ENCODE assay signal across 18 cellular contexts in the genomic region with DNA sequence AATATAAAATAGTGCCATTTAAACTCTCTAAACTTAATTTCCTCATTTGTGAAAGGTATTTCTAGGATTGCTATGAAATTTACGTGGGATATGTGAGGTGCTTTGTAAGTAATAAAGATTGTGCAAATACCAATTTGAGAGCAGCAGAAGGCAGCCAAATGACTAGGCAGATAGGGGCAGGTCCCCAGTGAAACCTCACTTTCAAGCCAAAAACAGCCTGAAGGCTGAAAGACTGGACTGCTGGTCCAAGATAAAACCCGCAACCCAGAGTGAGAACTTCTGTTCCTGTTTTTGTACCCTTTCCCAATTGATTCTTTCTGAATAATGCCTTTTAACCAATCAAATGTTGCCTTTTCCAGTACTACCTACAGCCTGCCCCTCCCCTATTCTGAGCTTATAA. TPM values are rescaled to one million over a fixed set of nuclear protein-coding genes. Genes with fewer than 3 reads are reported as not detected.
DNase-seq lines count a peak whose midpoint lies in the region; ATAC-seq, FAIRE-seq and TF ChIP-seq lines count a peak whose summit lies in the region.
"Had no signal": no experiment of that assay in that cellular context is flagged by ENCODE, and none has a peak within 500 bp of the region (broad histone marks: within the 10 kb centered on the region; RNA-seq: fewer than 3 reads in every experiment).

No MANE protein-coding gene starts in this region.

- no peak for ATAC-seq in lung (ENCODE audit: insufficient read depth, low FRiP score)
- ATAC-seq: HCT116 had no signal

- H3K9ac ChIP-seq in subcutaneous abdominal adipose tissue (ENCODE audit: low read length in 5 of 5) = no peak overlapping the region

- H3K36me3 ChIP-seq in lung (ENCODE audit: control insufficient read depth in 2 of 2, insufficient read depth in 2 of 2, low read length in 2 of 2) (peaks cover 0 to 13% of the 10 kb centered on the region in 2 donors), subcutaneous abdominal adipose tissue (ENCODE audit: control insufficient read depth in 5 of 5, insufficient read depth in 5 of 5, low read length in 5 of 5) (peaks cover 5 to 32% (median 20%) of the 10 kb centered on the region in 5 donors)
- H3K36me3 ChIP-seq: BE2C had no signal

- no peak for TF ChIP-seq CTCF in lung (IDR thresholded peaks at IDR 0.05; ENCODE audit: control extremely low read depth, extremely low read depth)

- WGBS in lung, 2 donors = 74 to 93% methylated on average over 2 of the region's 2 CpGs

- DNase-seq in GM12892 (ENCODE audit: insufficient read length) = no peak
- peak; percentile 42 for DNase-seq in OCI-M1 (lab: John Stamatoyannopoulos, UW)
- DNase-seq in lung (ENCODE audit: low spot score) = peak; percentile 10
- no peak for DNase-seq in H4 (ENCODE audit: low spot score)
- no peak for DNase-seq in stimulated activated CD4-positive, alpha-beta T cell treated with anti-CD3 and anti-CD28 coated beads, Interleukin-4, amount 100 ng/mL, for 24 hours
- DNase-seq in NCI-H226 = no peak
- DNase-seq: BE2C; CD4-positive, alpha-beta memory T cell; DMS153; DND-41; GDM1 had no signal

- 0 out of 2 replicates have a peak, but pooled peaks have one; percentile 1 for TF ChIP-seq POLR2A in GM12892 (IDR thresholded peaks at IDR 0.05; ENCODE audit: low read depth, low read length)

- FAIRE-seq in GM12892 (lab: Jason Lieb, UNC) = peak; percentile 57
- FAIRE-seq: A204.1, D721Med, H54 had no signal

- H3K9me3 ChIP-seq in lung (ENCODE audit: control insufficient read depth in 2 of 2, insufficient read depth in 1 of 2, low read length in 1 of 2) (no peaks in the 10 kb centered on the region), subcutaneous abdominal adipose tissue (ENCODE audit: control insufficient read depth in 5 of 5, low read length in 5 of 5) (no peaks in the 10 kb centered on the region)
- H3K9me3 ChIP-seq: BE2C had no signal

- H3K4me1 ChIP-seq in lung (ENCODE audit: control insufficient read depth in 2 of 2, insufficient read depth in 2 of 2, low read length in 2 of 2) (peaks cover 0 to 14% of the 10 kb centered on the region in 2 donors), subcutaneous abdominal adipose tissue (ENCODE audit: control insufficient read depth in 5 of 5, insufficient read depth in 5 of 5, low read length in 5 of 5) (peaks cover 5 to 58% (median 39%) of the 10 kb centered on the region in 5 donors)
- H3K4me1 ChIP-seq: BE2C had no signal

- H3K27me3 ChIP-seq in lung (ENCODE audit: control insufficient read depth, insufficient read depth) (no peaks in the 10 kb centered on the region), subcutaneous abdominal adipose tissue (ENCODE audit: control insufficient read depth in 5 of 5, insufficient read depth in 4 of 5, low read length in 5 of 5) (no peaks in the 10 kb centered on the region)
- H3K27me3 ChIP-seq: BE2C had no signal

- H3K4me3 ChIP-seq in lung (no peak overlapping the region), subcutaneous abdominal adipose tissue (ENCODE audit: low read depth in 1 of 5, low read length in 5 of 5) (no peak overlapping the region)

- peak overlapping the region in 1 of 2 donors; percentile 3 for H3K27ac ChIP-seq in lung (ENCODE audit: low read depth in 1 of 2, low read length in 1 of 2)
- peak overlapping the region; percentile 64 for H3K27ac ChIP-seq in subcutaneous abdominal adipose tissue (ENCODE audit: low read depth, low read length)
- H3K27ac ChIP-seq: C4-2B, HL-60 had no signal

RNA-seq across cellular contexts. Expression of gene DTX4, which starts 7.2 kb away (rescaled TPM):
- polyA plus RNA-seq in GM12892 (2012; ENCODE audit: missing spikeins) = 17.2 TPM
- 10 to 100 TPM; 44.6 to 51.6 TPM for total RNA-seq in lung
- polyA plus RNA-seq in lung = 10 to 100 TPM; 14.7 to 25.0 TPM
- 0.58 and 1.6 TPM in 2 replicates for total RNA-seq in H4 (2014; rRNA removed; shearing (Covaris generic))

RNA-seq across cellular contexts. Expression of gene MPEG1, which starts 33.6 kb away (rescaled TPM):
- 2.6 TPM for polyA plus RNA-seq in GM12892 (2012; ENCODE audit: missing spikeins)
- 10 to 100 TPM; 28.1 to 45.6 TPM for total RNA-seq in lung
- 10 to 100 TPM in 1 of 2 donors, 1 to 10 TPM in 1; 7.0 to 63.5 TPM for polyA plus RNA-seq in lung
- total RNA-seq in H4 (2014; rRNA removed; shearing (Covaris generic)) = not detected in 2 replicates

RNA-seq across cellular contexts. Expression of gene FAM111A, which starts 36.5 kb away (rescaled TPM):
- polyA plus RNA-seq in GM12892 (2012; ENCODE audit: missing spikeins) = 51.7 TPM
- total RNA-seq in lung = 10 to 100 TPM; 34.1 to 73.3 TPM
- polyA plus RNA-seq in lung = 10 to 100 TPM; 14.9 to 44.8 TPM
- total RNA-seq in H4 (2014; rRNA removed; shearing (Covaris generic)) = 84.4 and 95.2 TPM in 2 replicates

Comparison
In these comparisons a context has a peak if more than half of its experiments do, and no peak if none do; other contexts are left out.
1. DNase-seq: peak in OCI-M1 (single experiment) and lung (single experiment); none in GM12892 (single experiment), H4 (single experiment), stimulated activated CD4-positive, alpha-beta T cell treated with anti-CD3 and anti-CD28 coated beads, Interleukin-4, amount 100 ng/mL, for 24 hours (single experiment) and NCI-H226 (single experiment).
2. RNA of gene DTX4, which starts 7.2 kb away (total RNA-seq): 44.6 to 51.6 TPM in lung; 0.58 to 1.6 TPM in H4; every median in the first group is over 10 times any median in the second.
3. RNA of gene MPEG1, which starts 33.6 kb away (total RNA-seq): 28.1 to 45.6 TPM in lung; not detected in H4; every median in the first group is over 10 times any median in the second.